In the genomic region with DNA sequence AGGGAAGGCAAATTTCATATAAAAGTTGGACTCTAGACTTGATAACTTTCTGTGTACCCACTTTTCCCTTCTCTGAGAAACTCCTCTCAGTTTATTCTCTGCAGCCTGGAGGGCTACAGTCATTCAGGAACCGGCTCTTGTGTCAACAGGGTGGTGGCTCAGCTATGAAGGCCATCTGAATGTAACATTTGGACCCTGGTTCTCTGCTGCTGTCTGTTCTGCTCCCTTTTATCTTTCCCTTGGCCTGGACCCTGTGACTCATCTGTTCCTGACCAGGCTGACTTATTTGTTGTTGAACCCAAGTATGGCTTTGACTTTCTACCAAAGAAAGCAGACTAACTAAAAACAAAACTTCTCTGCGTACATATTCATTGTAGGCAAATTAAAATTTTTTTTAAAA, we compare ENCODE assay signal across 1 cellular context.
A peak's percentile ranks its signal among the peaks of the same experiment; 100 is the strongest.
TF ChIP-seq lines count a peak whose summit lies in the region.

No MANE protein-coding gene starts in this region.

TF ChIP-seq in HepG2, 621 proteins besides CTCF, POLR2A, EP300 and RAD21 (continued from another document and continues in another):
- TF ChIP-seq, protein P1, sequence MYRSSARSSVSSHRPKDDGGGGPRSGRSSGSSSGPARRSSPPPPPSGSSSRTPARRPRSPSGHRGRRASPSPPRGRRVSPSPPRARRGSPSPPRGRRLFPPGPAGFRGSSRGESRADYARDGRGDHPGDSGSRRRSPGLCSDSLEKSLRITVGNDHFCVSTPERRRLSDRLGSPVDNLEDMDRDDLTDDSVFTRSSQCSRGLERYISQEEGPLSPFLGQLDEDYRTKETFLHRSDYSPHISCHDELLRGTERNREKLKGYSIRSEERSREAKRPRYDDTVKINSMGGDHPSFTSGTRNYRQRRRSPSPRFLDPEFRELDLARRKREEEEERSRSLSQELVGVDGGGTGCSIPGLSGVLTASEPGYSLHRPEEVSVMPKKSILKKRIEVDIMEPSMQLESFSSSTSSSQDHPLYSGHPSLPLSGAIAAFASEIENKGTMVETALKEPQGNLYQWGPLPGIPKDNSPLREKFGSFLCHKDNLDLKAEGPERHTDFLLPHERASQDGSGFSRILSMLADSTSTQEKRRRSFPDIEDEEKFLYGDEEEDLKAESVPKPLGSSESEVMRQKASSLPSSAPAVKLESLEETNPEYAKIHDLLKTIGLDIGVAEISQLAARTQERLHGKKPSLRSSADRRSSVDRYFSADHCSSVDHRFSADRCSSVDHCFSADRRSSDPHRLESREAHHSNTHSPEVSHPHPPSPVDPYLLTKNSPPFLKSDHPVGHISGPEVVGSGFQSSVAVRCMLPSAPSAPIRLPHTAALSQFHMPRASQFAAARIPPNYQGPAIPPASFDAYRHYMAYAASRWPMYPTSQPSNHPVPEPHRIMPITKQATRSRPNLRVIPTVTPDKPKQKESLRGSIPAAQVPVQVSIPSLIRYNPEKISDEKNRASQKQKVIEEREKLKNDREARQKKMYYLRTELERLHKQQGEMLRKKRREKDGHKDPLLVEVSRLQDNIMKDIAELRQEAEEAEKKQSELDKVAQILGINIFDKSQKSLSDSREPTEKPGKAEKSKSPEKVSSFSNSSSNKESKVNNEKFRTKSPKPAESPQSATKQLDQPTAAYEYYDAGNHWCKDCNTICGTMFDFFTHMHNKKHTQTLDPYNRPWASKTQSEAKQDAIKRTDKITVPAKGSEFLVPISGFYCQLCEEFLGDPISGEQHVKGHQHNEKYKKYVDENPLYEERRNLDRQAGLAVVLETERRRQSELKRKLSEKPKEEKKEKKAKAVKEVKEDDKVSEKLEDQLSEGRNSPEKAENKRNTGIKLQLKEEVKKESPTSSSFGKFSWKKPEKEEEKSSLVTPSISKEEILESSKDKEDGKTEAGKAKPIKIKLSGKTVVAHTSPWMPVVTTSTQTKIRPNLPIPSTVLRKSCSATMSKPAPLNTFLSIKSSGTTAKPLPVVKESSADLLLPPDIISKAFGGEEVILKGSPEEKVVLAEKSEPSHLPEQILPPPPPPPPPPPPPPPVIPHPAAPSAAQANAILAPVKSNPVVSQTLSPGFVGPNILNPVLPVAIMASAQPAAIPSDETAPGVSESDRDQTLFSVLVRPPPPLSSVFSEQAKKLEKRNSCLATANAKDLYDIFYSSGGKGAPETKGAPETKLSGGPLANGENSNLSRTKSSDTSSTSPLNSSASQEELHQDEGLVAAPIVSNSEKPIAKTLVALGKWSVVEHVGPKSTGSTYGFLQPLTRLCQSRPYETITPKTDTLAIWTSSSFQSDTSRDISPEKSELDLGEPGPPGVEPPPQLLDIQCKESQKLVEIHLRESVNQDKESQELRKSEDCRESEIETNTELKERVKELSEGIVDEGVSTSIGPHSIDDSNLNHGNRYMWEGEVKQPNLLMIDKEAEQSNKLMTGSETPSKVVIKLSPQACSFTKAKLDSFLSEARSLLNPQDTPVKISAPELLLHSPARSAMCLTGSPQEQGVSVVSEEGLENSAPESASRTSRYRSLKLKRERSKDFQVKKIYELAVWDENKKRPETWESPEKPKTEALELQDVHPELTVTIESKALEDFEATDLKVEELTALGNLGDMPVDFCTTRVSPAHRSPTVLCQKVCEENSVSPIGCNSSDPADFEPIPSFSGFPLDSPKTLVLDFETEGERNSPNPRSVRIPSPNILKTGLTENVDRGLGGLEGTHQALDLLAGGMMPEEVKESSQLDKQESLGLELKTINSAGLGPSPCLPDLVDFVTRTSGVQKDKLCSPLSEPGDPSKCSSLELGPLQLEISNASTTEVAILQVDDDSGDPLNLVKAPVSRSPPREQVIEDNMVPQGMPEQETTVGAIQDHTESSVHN (CRISPR knock-in tag; IDR thresholded peaks at IDR 0.05), result no peak
- TF ChIP-seq ZNF446 (CRISPR knock-in tag; IDR thresholded peaks at IDR 0.05) (no peak), U2AF2 (IDR thresholded peaks at IDR 0.05; ENCODE audit: low read depth, low read length) (no peak), HOXA3 (CRISPR knock-in tag; IDR thresholded peaks at IDR 0.05) (peak; percentile 52; the same call in 1 of the 2 replicates), FLYWCH1 (CRISPR knock-in tag; IDR thresholded peaks at IDR 0.05) (no peak), MIXL1 (CRISPR knock-in tag; IDR thresholded peaks at IDR 0.05) (peak; percentile 61; the same call in 1 of the 2 replicates), PHB2 (IDR thresholded peaks at IDR 0.05; ENCODE audit: partially characterized antibody) (no peak), KLF9 (CRISPR knock-in tag; IDR thresholded peaks at IDR 0.05; ENCODE audit: low read depth) (no peak), ZMYM4 (CRISPR knock-in tag; IDR thresholded peaks at IDR 0.05) (peak; percentile 89), ARNTL (CRISPR knock-in tag; IDR thresholded peaks at IDR 0.05) (0 out of 2 replicates have a peak, but pooled peaks have one; percentile 30), ELF3 (CRISPR knock-in tag; IDR thresholded peaks at IDR 0.05) (peak; percentile 82), ZFY (CRISPR knock-in tag; IDR thresholded peaks at IDR 0.05) (no peak), CHD2 (IDR thresholded peaks at IDR 0.05; ENCODE audit: low read depth, low read length) (no peak), DPF2 (CRISPR knock-in tag; IDR thresholded peaks at IDR 0.05; ENCODE audit: borderline replicate concordance, low read depth) (peak; percentile 94), SRSF9 (IDR thresholded peaks at IDR 0.05; ENCODE audit: borderline replicate concordance, insufficient read depth, low read depth, low read length, poor library complexity, severe bottlenecking) (no peak), ZNF674 (CRISPR knock-in tag; IDR thresholded peaks at IDR 0.05; ENCODE audit: low read depth) (no peak), YEATS4 (CRISPR knock-in tag; IDR thresholded peaks at IDR 0.05; ENCODE audit: borderline replicate concordance) (peak; percentile 43; the same call in 1 of the 2 replicates), XRCC5 (optimal IDR thresholded peaks at IDR 0.05; ENCODE audit: low read length) (peak; percentile 60), ZBTB7A (CRISPR knock-in tag; IDR thresholded peaks at IDR 0.05) (no peak), ARNT (IDR thresholded peaks at IDR 0.05) (no peak)
- TF ChIP-seq, protein P2, sequence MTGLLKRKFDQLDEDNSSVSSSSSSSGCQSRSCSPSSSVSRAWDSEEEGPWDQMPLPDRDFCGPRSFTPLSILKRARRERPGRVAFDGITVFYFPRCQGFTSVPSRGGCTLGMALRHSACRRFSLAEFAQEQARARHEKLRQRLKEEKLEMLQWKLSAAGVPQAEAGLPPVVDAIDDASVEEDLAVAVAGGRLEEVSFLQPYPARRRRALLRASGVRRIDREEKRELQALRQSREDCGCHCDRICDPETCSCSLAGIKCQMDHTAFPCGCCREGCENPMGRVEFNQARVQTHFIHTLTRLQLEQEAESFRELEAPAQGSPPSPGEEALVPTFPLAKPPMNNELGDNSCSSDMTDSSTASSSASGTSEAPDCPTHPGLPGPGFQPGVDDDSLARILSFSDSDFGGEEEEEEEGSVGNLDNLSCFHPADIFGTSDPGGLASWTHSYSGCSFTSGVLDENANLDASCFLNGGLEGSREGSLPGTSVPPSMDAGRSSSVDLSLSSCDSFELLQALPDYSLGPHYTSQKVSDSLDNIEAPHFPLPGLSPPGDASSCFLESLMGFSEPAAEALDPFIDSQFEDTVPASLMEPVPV (CRISPR knock-in tag; IDR thresholded peaks at IDR 0.05), result no peak
- TF ChIP-seq, protein P3, sequence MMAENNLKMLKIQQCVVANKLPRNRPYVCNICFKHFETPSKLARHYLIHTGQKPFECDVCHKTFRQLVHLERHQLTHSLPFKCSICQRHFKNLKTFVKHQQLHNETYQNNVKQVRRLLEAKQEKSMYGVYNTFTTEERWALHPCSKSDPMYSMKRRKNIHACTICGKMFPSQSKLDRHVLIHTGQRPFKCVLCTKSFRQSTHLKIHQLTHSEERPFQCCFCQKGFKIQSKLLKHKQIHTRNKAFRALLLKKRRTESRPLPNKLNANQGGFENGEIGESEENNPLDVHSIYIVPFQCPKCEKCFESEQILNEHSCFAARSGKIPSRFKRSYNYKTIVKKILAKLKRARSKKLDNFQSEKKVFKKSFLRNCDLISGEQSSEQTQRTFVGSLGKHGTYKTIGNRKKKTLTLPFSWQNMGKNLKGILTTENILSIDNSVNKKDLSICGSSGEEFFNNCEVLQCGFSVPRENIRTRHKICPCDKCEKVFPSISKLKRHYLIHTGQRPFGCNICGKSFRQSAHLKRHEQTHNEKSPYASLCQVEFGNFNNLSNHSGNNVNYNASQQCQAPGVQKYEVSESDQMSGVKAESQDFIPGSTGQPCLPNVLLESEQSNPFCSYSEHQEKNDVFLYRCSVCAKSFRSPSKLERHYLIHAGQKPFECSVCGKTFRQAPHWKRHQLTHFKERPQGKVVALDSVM (CRISPR knock-in tag; IDR thresholded peaks at IDR 0.05), result no peak
- TF ChIP-seq, protein P4, sequence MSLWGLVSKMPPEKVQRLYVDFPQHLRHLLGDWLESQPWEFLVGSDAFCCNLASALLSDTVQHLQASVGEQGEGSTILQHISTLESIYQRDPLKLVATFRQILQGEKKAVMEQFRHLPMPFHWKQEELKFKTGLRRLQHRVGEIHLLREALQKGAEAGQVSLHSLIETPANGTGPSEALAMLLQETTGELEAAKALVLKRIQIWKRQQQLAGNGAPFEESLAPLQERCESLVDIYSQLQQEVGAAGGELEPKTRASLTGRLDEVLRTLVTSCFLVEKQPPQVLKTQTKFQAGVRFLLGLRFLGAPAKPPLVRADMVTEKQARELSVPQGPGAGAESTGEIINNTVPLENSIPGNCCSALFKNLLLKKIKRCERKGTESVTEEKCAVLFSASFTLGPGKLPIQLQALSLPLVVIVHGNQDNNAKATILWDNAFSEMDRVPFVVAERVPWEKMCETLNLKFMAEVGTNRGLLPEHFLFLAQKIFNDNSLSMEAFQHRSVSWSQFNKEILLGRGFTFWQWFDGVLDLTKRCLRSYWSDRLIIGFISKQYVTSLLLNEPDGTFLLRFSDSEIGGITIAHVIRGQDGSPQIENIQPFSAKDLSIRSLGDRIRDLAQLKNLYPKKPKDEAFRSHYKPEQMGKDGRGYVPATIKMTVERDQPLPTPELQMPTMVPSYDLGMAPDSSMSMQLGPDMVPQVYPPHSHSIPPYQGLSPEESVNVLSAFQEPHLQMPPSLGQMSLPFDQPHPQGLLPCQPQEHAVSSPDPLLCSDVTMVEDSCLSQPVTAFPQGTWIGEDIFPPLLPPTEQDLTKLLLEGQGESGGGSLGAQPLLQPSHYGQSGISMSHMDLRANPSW (CRISPR knock-in tag; IDR thresholded peaks at IDR 0.05; ENCODE audit: borderline replicate concordance), result no peak; the same call in 1 of the 2 replicates
- TF ChIP-seq, protein P5, sequence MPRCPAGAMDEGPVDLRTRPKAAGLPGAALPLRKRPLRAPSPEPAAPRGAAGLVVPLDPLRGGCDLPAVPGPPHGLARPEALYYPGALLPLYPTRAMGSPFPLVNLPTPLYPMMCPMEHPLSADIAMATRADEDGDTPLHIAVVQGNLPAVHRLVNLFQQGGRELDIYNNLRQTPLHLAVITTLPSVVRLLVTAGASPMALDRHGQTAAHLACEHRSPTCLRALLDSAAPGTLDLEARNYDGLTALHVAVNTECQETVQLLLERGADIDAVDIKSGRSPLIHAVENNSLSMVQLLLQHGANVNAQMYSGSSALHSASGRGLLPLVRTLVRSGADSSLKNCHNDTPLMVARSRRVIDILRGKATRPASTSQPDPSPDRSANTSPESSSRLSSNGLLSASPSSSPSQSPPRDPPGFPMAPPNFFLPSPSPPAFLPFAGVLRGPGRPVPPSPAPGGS (CRISPR knock-in tag; IDR thresholded peaks at IDR 0.05), result no peak
- TF ChIP-seq, protein P6, sequence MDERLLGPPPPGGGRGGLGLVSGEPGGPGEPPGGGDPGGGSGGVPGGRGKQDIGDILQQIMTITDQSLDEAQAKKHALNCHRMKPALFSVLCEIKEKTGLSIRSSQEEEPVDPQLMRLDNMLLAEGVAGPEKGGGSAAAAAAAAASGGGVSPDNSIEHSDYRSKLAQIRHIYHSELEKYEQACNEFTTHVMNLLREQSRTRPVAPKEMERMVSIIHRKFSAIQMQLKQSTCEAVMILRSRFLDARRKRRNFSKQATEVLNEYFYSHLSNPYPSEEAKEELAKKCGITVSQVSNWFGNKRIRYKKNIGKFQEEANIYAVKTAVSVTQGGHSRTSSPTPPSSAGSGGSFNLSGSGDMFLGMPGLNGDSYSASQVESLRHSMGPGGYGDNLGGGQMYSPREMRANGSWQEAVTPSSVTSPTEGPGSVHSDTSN (CRISPR knock-in tag; IDR thresholded peaks at IDR 0.05), result no peak
- TF ChIP-seq, protein P7, sequence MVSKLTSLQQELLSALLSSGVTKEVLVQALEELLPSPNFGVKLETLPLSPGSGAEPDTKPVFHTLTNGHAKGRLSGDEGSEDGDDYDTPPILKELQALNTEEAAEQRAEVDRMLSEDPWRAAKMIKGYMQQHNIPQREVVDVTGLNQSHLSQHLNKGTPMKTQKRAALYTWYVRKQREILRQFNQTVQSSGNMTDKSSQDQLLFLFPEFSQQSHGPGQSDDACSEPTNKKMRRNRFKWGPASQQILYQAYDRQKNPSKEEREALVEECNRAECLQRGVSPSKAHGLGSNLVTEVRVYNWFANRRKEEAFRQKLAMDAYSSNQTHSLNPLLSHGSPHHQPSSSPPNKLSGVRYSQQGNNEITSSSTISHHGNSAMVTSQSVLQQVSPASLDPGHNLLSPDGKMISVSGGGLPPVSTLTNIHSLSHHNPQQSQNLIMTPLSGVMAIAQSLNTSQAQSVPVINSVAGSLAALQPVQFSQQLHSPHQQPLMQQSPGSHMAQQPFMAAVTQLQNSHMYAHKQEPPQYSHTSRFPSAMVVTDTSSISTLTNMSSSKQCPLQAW (CRISPR knock-in tag; IDR thresholded peaks at IDR 0.05), result peak; percentile 60
- TF ChIP-seq, protein P8, sequence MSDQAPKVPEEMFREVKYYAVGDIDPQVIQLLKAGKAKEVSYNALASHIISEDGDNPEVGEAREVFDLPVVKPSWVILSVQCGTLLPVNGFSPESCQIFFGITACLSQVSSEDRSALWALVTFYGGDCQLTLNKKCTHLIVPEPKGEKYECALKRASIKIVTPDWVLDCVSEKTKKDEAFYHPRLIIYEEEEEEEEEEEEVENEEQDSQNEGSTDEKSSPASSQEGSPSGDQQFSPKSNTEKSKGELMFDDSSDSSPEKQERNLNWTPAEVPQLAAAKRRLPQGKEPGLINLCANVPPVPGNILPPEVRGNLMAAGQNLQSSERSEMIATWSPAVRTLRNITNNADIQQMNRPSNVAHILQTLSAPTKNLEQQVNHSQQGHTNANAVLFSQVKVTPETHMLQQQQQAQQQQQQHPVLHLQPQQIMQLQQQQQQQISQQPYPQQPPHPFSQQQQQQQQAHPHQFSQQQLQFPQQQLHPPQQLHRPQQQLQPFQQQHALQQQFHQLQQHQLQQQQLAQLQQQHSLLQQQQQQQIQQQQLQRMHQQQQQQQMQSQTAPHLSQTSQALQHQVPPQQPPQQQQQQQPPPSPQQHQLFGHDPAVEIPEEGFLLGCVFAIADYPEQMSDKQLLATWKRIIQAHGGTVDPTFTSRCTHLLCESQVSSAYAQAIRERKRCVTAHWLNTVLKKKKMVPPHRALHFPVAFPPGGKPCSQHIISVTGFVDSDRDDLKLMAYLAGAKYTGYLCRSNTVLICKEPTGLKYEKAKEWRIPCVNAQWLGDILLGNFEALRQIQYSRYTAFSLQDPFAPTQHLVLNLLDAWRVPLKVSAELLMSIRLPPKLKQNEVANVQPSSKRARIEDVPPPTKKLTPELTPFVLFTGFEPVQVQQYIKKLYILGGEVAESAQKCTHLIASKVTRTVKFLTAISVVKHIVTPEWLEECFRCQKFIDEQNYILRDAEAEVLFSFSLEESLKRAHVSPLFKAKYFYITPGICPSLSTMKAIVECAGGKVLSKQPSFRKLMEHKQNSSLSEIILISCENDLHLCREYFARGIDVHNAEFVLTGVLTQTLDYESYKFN (CRISPR knock-in tag; conservative IDR thresholded peaks at IDR 0.05), result peak; percentile 95
- TF ChIP-seq, protein P9, sequence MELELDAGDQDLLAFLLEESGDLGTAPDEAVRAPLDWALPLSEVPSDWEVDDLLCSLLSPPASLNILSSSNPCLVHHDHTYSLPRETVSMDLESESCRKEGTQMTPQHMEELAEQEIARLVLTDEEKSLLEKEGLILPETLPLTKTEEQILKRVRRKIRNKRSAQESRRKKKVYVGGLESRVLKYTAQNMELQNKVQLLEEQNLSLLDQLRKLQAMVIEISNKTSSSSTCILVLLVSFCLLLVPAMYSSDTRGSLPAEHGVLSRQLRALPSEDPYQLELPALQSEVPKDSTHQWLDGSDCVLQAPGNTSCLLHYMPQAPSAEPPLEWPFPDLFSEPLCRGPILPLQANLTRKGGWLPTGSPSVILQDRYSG (CRISPR knock-in tag; IDR thresholded peaks at IDR 0.05), result no peak
